8 cellular contexts compared by ENCODE assay signal in the genomic region with DNA sequence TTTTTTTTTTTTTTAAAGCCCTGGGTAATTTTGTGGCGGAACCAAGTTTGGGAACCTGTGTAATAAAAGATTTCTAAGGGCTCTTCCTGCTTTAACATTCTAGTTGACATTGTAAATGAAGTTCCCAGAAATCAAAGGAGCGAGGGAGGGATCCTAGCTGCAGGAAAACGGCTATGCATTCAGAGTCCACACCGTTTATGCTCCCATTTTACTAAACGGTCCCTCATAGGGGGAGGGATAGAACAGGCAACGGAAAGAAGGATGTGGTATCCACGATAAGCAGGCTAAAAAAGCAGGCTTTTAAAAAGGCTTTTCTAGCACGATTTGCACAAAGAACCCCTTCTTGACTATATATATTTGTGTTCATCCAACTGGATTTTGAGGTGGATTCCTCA. TPM values are rescaled to one million over a fixed set of nuclear protein-coding genes. Genes with fewer than 3 reads are reported as not detected.
DNase-seq lines count a peak whose midpoint lies in the region; TF ChIP-seq lines count a peak whose summit lies in the region.

No MANE protein-coding gene starts in this region.

- H3K27me3 ChIP-seq in cardiac muscle cell, result no peaks in the 10 kb centered on the region
- H3K27me3 ChIP-seq in SJSA1 (replicated peaks), result no peaks in the 10 kb centered on the region
- H3K27me3 ChIP-seq in fibroblast of lung (ENCODE audit: control insufficient read depth, insufficient read depth, low read length), result no peaks in the 10 kb centered on the region
- H3K27me3 ChIP-seq in neuronal stem cell (ENCODE audit: control insufficient read depth in 3 of 3, insufficient read depth in 3 of 3, low read depth in 1 of 3, low read length in 3 of 3), result no peaks in the 10 kb centered on the region

- H3K9me3 ChIP-seq in cardiac muscle cell (ENCODE audit: low read depth) (no peaks in the 10 kb centered on the region), SJSA1 (replicated peaks) (no peaks in the 10 kb centered on the region), fibroblast of lung (ENCODE audit: control insufficient read depth, insufficient read depth, low read depth, low read length) (no peaks in the 10 kb centered on the region), neuronal stem cell (replicated peaks in 1 of 2; ENCODE audit: control insufficient read depth in 2 of 2, insufficient read depth in 1 of 2, low read depth in 1 of 2, low read length in 2 of 2) (no peaks in the 10 kb centered on the region)

- peak overlapping the region; percentile 44 for H3K4me2 ChIP-seq in fibroblast of lung (ENCODE audit: extremely low read depth, insufficient read depth, low read length)
- peak overlapping the region; percentile 52 for H3K4me2 ChIP-seq in neuronal stem cell (ENCODE audit: insufficient read depth, low read length, poor library complexity, severe bottlenecking)

- H2AFZ ChIP-seq in fibroblast of lung (ENCODE audit: low read length) (peak overlapping the region; percentile 93), neuronal stem cell (ENCODE audit: low read length) (peak overlapping the region; percentile 80)

- TF ChIP-seq CTCF in cardiac muscle cell (IDR thresholded peaks at IDR 0.05; ENCODE audit: low read depth, low read length) (no peak), fibroblast of lung (conservative IDR thresholded peaks at IDR 0.05 in 1 of 2, IDR thresholded peaks at IDR 0.05 in 1 of 2; ENCODE audit: low read depth in 1 of 2, low read length in 2 of 2) (no peak)

- no CpG with 5 or more reads among the region's 8 CpGs for WGBS in neuronal stem cell (ENCODE audit: extremely low coverage in 2 of 2, insufficient read length in 2 of 2, insufficient replicate concordance in 1 of 2), 2 donors

- H3K79me2 ChIP-seq in fibroblast of lung (ENCODE audit: control insufficient read depth, insufficient read depth, low read length), result peaks cover 9% of the 10 kb centered on the region

- H3K79me1 ChIP-seq in neuronal stem cell (ENCODE audit: low read depth, low read length), result peaks cover 1% of the 10 kb centered on the region

- H2BK15ac ChIP-seq in neuronal stem cell (ENCODE audit: low read length), result no peak overlapping the region

- H2BK12ac ChIP-seq in neuronal stem cell (ENCODE audit: low read length), result no peak overlapping the region

- H3K4ac ChIP-seq in neuronal stem cell (ENCODE audit: low read length), result no peak overlapping the region

- peak overlapping the region; percentile 64 for H3K9ac ChIP-seq in fibroblast of lung (ENCODE audit: insufficient read depth, low read length)
- H3K9ac ChIP-seq in neuronal stem cell (ENCODE audit: low read depth, low read length, poor library complexity), result no peak overlapping the region

- no peaks in the 10 kb centered on the region for H3K36me3 ChIP-seq in cardiac muscle cell
- H3K36me3 ChIP-seq in SJSA1, result peaks cover 15% of the 10 kb centered on the region
- H3K36me3 ChIP-seq in fibroblast of lung (ENCODE audit: control insufficient read depth, insufficient read depth, low read length), result no peaks in the 10 kb centered on the region
- H3K36me3 ChIP-seq in neuronal stem cell (replicated peaks in 1 of 2; ENCODE audit: control insufficient read depth in 2 of 2, insufficient read depth in 2 of 2, low read length in 2 of 2), result peaks cover 0 to 16% of the 10 kb centered on the region in 2 donors

- H3K27ac ChIP-seq in cardiac muscle cell, result peak overlapping the region; percentile 67
- H3K27ac ChIP-seq in SJSA1, result no peak overlapping the region
- H3K27ac ChIP-seq in fibroblast of lung (ENCODE audit: insufficient read depth, low read length), result peak overlapping the region; percentile 65
- H3K27ac ChIP-seq in neuronal stem cell (replicated peaks; ENCODE audit: low read length), result no peak overlapping the region

- H4K91ac ChIP-seq in neuronal stem cell (ENCODE audit: low read depth, low read length, poor library complexity), result no peak overlapping the region

- H2BK120ac ChIP-seq in neuronal stem cell (ENCODE audit: low read depth, low read length), result no peak overlapping the region

- H2AK5ac ChIP-seq in neuronal stem cell (ENCODE audit: low read depth, low read length), result no peak overlapping the region

- peaks cover 5% of the 10 kb centered on the region for H3K4me1 ChIP-seq in cardiac muscle cell (ENCODE audit: low read depth)
- peaks cover 6% of the 10 kb centered on the region; the same call in 1 of the 2 replicates for H3K4me1 ChIP-seq in SJSA1 (replicated peaks)
- H3K4me1 ChIP-seq in fibroblast of lung (ENCODE audit: control insufficient read depth, extremely low read depth, insufficient read depth, low read length), result no peaks in the 10 kb centered on the region
- peaks cover 0 to 4% of the 10 kb centered on the region in 2 donors for H3K4me1 ChIP-seq in neuronal stem cell (ENCODE audit: control insufficient read depth in 2 of 2, insufficient read depth in 1 of 2, low read depth in 1 of 2, low read length in 2 of 2)

- no peak overlapping the region for H3K14ac ChIP-seq in neuronal stem cell (ENCODE audit: low read length)

- H3K4me3 ChIP-seq in cardiac muscle cell (peak overlapping the region; percentile 87), SJSA1 (peak overlapping the region; percentile 64), fibroblast of lung (replicated peaks in 1 of 4; ENCODE audit: control extremely low read depth in 1 of 4, insufficient read depth in 1 of 4, low read depth in 3 of 4, low read length in 4 of 4) (peak overlapping the region; percentile 54 to 100 (median 86)), neuronal stem cell (ENCODE audit: low read length in 2 of 2) (peak overlapping the region; percentile 70 to 92)

- H4K20me1 ChIP-seq in fibroblast of lung (ENCODE audit: control insufficient read depth, extremely low read depth, insufficient read depth, low read length), result no peaks in the 10 kb centered on the region

- intact Hi-C loops in cardiac septum (cut with DNase I) (no loop called here), head of caudate nucleus (cut with DNase I) (no loop called here)

- DNase-seq in cardiac muscle cell (ENCODE audit: low read depth in 1 of 2, low spot score in 1 of 2), result peak; percentile 12 to 24
- DNase-seq in cardiac septum (ENCODE audit: low spot score), result no peak
- DNase-seq in SJSA1 (ENCODE audit: low read depth in 1 of 2, low spot score in 2 of 2), result peak in 1 of 2 experiments; percentile 5
- peak; percentile 9 to 14 for DNase-seq in fibroblast of lung (ENCODE audit: low read depth in 2 of 2)
- DNase-seq in neuronal stem cell (ENCODE audit: low spot score), result no peak
- no peak for DNase-seq in head of caudate nucleus
- DNase-seq in Kasumi-1 (lab: John Stamatoyannopoulos, UW), result no peak
- DNase-seq in cortex of kidney (lab: John Stamatoyannopoulos, UW), result no peak

- H2BK5ac ChIP-seq in neuronal stem cell (ENCODE audit: low read length), result no peak overlapping the region

- no peak overlapping the region for H3K18ac ChIP-seq in neuronal stem cell (ENCODE audit: low read length)

- no peak overlapping the region for H4K8ac ChIP-seq in neuronal stem cell (ENCODE audit: low read depth, low read length)

- H3K23ac ChIP-seq in neuronal stem cell (ENCODE audit: low read depth, low read length, poor library complexity), result no peak overlapping the region

RNA-seq across cellular contexts. Expression of gene SYNJ2BP, which starts 0.6 kb away (rescaled TPM):
- 19.2 and 20.0 TPM in 2 replicates for total RNA-seq in cardiac muscle cell
- 39.3 and 46.8 TPM in 2 replicates for polyA plus RNA-seq in cardiac muscle cell
- 48.6 TPM for total RNA-seq in cardiac septum
- 20.4 and 20.6 TPM in 2 replicates for total RNA-seq in SJSA1 (2014; rRNA removed; shearing (Covaris generic))
- total RNA-seq in fibroblast of lung, result 14.4 and 15.4 TPM in 2 replicates
- 22.7 and 28.4 TPM in 2 replicates for polyA plus RNA-seq in fibroblast of lung
- 13.4 and 17.4 TPM in 2 replicates for polyA plus RNA-seq in fibroblast of lung (2012)
- 2.2 and 5.3 TPM in 2 replicates for polyA minus RNA-seq in fibroblast of lung (ENCODE audit: low replicate concordance)
- polyA plus RNA-seq in neuronal stem cell (2013, experiment 1 of 2), result 16.4 TPM
- 16.6 TPM for polyA plus RNA-seq in neuronal stem cell (2013, experiment 2 of 2)

RNA-seq across cellular contexts. Expression of gene ADAM21, which starts 35.7 kb away (rescaled TPM):
- total RNA-seq in cardiac muscle cell, result 0.07 TPM in 1 of 2 replicates, not detected in the other
- not detected in 2 replicates for polyA plus RNA-seq in cardiac muscle cell
- total RNA-seq in cardiac septum, result 0.54 TPM
- total RNA-seq in SJSA1 (2014; rRNA removed; shearing (Covaris generic)), result 0.26 TPM in 1 of 2 replicates, not detected in the other
- 0.51 and 0.66 TPM in 2 replicates for total RNA-seq in fibroblast of lung
- 0.36 and 0.79 TPM in 2 replicates for polyA plus RNA-seq in fibroblast of lung
- polyA plus RNA-seq in fibroblast of lung (2012), result 0.22 and 0.58 TPM in 2 replicates
- polyA minus RNA-seq in fibroblast of lung (ENCODE audit: low replicate concordance), result not detected in 2 replicates
- polyA plus RNA-seq in neuronal stem cell (2013, experiment 1 of 2), result 0.04 TPM
- 0.04 TPM for polyA plus RNA-seq in neuronal stem cell (2013, experiment 2 of 2)

RNA-seq across cellular contexts. Expression of gene COX16, which starts 56.8 kb away (rescaled TPM):
- total RNA-seq in cardiac muscle cell, result 27.3 and 30.4 TPM in 2 replicates
- polyA plus RNA-seq in cardiac muscle cell, result 77.3 and 101 TPM in 2 replicates
- total RNA-seq in cardiac septum, result 28.4 TPM
- total RNA-seq in SJSA1 (2014; rRNA removed; shearing (Covaris generic)), result 43.9 and 74.1 TPM in 2 replicates
- total RNA-seq in fibroblast of lung, result 30.9 and 35.4 TPM in 2 replicates
- polyA plus RNA-seq in fibroblast of lung, result 37.4 and 44.5 TPM in 2 replicates
- polyA plus RNA-seq in fibroblast of lung (2012), result 60.1 and 62.8 TPM in 2 replicates
- 2.2 and 4.6 TPM in 2 replicates for polyA minus RNA-seq in fibroblast of lung (ENCODE audit: low replicate concordance)
- polyA plus RNA-seq in neuronal stem cell (2013, experiment 1 of 2), result 103 TPM
- polyA plus RNA-seq in neuronal stem cell (2013, experiment 2 of 2), result 103 TPM

Comparison
In these comparisons a context has a peak if more than half of its experiments do, and no peak if none do; other contexts are left out.
1. DNase-seq: peak in cardiac muscle cell (2 of 2) and fibroblast of lung (2 of 2); none in cardiac septum (single experiment), neuronal stem cell (single experiment), head of caudate nucleus (0 of 42), Kasumi-1 (0 of 2) and cortex of kidney (single experiment).
2. H3K27ac ChIP-seq: peak in cardiac muscle cell (single experiment) and fibroblast of lung (single experiment); none in SJSA1 (single experiment) and neuronal stem cell (single experiment).
3. Peak in every context shown above with its lines, with median percentiles within 50 percentile points of each other: H3K4me3 ChIP-seq.